In genomic region chr1:237045278-237046016, GRCh38 we compare ENCODE assay signal across 1 cellular context.
TF ChIP-seq lines count a peak whose summit lies in the region.

No MANE protein-coding gene starts in this region.

TF ChIP-seq in K562, 482 proteins besides CTCF, POLR2A, EP300 and RAD21:
- no peak for TF ChIP-seq FOXP1 (CRISPR knock-in tag; IDR thresholded peaks at IDR 0.05)
- TF ChIP-seq ZNF561 (CRISPR knock-in tag; conservative IDR thresholded peaks at IDR 0.05), result no peak
- TF ChIP-seq CHCHD3 (CRISPR knock-in tag; IDR thresholded peaks at IDR 0.05), result no peak
- no peak for TF ChIP-seq SPI1 (IDR thresholded peaks at IDR 0.05; ENCODE audit: borderline replicate concordance, low read depth, low read length)
- no peak for TF ChIP-seq E2F3 (CRISPR knock-in tag; IDR thresholded peaks at IDR 0.05)
- TF ChIP-seq, protein P1, sequence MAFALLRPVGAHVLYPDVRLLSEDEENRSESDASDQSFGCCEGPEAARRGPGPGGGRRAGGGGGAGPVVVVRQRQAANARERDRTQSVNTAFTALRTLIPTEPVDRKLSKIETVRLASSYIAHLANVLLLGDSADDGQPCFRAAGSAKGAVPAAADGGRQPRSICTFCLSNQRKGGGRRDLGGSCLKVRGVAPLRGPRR (CRISPR knock-in tag; IDR thresholded peaks at IDR 0.05), result no peak
- no peak for TF ChIP-seq SLC30A9 (CRISPR knock-in tag; IDR thresholded peaks at IDR 0.05)
- TF ChIP-seq PRPF4 (IDR thresholded peaks at IDR 0.05; ENCODE audit: insufficient read depth, low read depth, low read length, poor library complexity, severe bottlenecking), result no peak
- no peak for TF ChIP-seq SUPT5H (IDR thresholded peaks at IDR 0.05)
- no peak for TF ChIP-seq CBX1 (IDR thresholded peaks at IDR 0.05; ENCODE audit: low read depth)
TF ChIP-seq in K562: peak in this region for 0.
